Comparison of ENCODE assay signal across 8 cellular contexts in the genomic region with DNA sequence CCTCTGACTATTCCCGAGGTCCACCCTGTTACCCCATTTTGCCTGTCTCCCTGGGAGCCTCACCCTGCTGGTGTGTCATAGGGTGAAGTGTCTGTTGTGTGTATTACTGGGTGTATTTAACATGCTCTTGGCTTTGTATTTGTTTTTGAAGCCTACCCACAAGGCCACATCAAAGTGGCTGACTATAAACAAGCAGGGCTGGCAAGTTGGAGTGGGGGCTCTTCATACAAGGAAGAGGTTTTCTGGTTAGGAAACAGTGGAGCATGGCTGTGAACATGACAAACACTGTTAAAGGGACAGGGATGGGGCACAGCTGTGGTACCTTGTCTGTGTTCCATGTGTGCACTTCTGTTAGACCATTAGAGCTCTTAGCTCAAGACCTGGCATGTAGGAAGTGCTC. TPM values are rescaled to one million over a fixed set of nuclear protein-coding genes. Genes with fewer than 3 reads are reported as not detected.
A peak's percentile ranks its signal among the peaks of the same experiment; 100 is the strongest.
DNase-seq lines count a peak whose midpoint lies in the region; TF ChIP-seq lines count a peak whose summit lies in the region.

No MANE protein-coding gene starts in this region.

- H3K27ac ChIP-seq in OCI-LY1 (ENCODE audit: low read depth, low read length, poor library complexity, severe bottlenecking) (peak overlapping the region; percentile 67), mammary epithelial cell (ENCODE audit: insufficient read depth, low read depth, low read length) (no peak overlapping the region)

- BruUV-seq in mammary epithelial cell (replicated peaks; lab: Mats Ljungman, UMichigan) = no TSS peak

- dilution Hi-C loops in mammary epithelial cell (cut with HindIII; ENCODE audit: low sequenced_read_pairs) = no loop called here

- in situ Hi-C loops in mammary epithelial cell (cut with MboI; ENCODE audit: low sequenced_read_pairs in 2 of 2) = no loop called here

- no peaks in the 10 kb centered on the region for H3K9me3 ChIP-seq in OCI-LY1 (ENCODE audit: low read length)
- no peaks in the 10 kb centered on the region for H3K9me3 ChIP-seq in mammary epithelial cell (replicated peaks; ENCODE audit: insufficient read depth, low read length)

- TF ChIP-seq CTCF in OCI-LY1 (IDR thresholded peaks at IDR 0.05; ENCODE audit: low read length) (no peak), mammary epithelial cell (conservative IDR thresholded peaks at IDR 0.05 in 1 of 2, IDR thresholded peaks at IDR 0.05 in 1 of 2; ENCODE audit: extremely low read depth in 1 of 2, insufficient read depth in 1 of 2, low read depth in 1 of 2, low read length in 2 of 2) (no peak)

- H3K4me3 ChIP-seq in OCI-LY1 (ENCODE audit: low read depth, low read length, poor library complexity, severe bottlenecking) (peak overlapping the region; percentile 2), mammary epithelial cell (replicated peaks in 1 of 3; ENCODE audit: insufficient read depth in 1 of 3, low read depth in 2 of 3, low read length in 3 of 3) (no peak overlapping the region)

- H3K36me3 ChIP-seq in OCI-LY1 (ENCODE audit: insufficient read depth, low read length) (peaks cover 8% of the 10 kb centered on the region), mammary epithelial cell (ENCODE audit: insufficient read depth, low read length) (no peaks in the 10 kb centered on the region)

- CTCF ChIA-PET in mammary epithelial cell (lab: Charles Lee; ENCODE audit: low non-redundant PET) = no interaction called here

- peak overlapping the region; percentile 19; the same call in 1 of the 2 replicates for H3K4me2 ChIP-seq in OCI-LY1 (ENCODE audit: low read length)
- no peak overlapping the region for H3K4me2 ChIP-seq in mammary epithelial cell (ENCODE audit: insufficient read depth, low read depth, low read length)

- H3K27me3 ChIP-seq in OCI-LY1 (ENCODE audit: insufficient read depth, low read length) (no peaks in the 10 kb centered on the region), mammary epithelial cell (ENCODE audit: insufficient read depth, low read length) (no peaks in the 10 kb centered on the region)

- peak; percentile 78 for DNase-seq in activated gamma-delta T cell treated with Interleukin-2 at 50 U/mL for 16 hours
- DNase-seq in activated gamma-delta T cell (lab: John Stamatoyannopoulos, UW) = no peak
- peak; percentile 54 for DNase-seq in mammary epithelial cell
- DNase-seq in stimulated activated CD8-positive, alpha-beta memory T cell treated with anti-CD3 and anti-CD28 coated beads, Interleukin-15, amount 100 ng/mL, for 4 hours (ENCODE audit: low read depth in 2 of 2) = peak; percentile 15 to 36
- DNase-seq in NCI-H82 (lab: John Stamatoyannopoulos, UW) = no peak
- no peak for DNase-seq in glomerular visceral epithelial cell (ENCODE audit: extremely low spot score)
- no peak for DNase-seq in SKM-1 (lab: John Stamatoyannopoulos, UW; ENCODE audit: unreplicated experiment)

- H3K9ac ChIP-seq in OCI-LY1 (ENCODE audit: low read length) (no peak overlapping the region; the same call in 1 of the 2 replicates), mammary epithelial cell (ENCODE audit: insufficient read depth, low read length) (no peak overlapping the region)

- H3K9me2 ChIP-seq in OCI-LY1 (ENCODE audit: low read depth, low read length) = no peaks in the 10 kb centered on the region

- intact Hi-C loops in mammary epithelial cell (cut with micrococcal nuclease) = no loop called here

- WGBS in mammary epithelial cell (ENCODE audit: low coverage, missing lambda C conversion rate) = 33% methylated on average over 1 of the region's 1 CpG

- peaks cover 13% of the 10 kb centered on the region for H3K79me2 ChIP-seq in OCI-LY1 (ENCODE audit: insufficient read depth, low read length)
- H3K79me2 ChIP-seq in mammary epithelial cell (ENCODE audit: insufficient read depth, low read length) = peaks cover 37% of the 10 kb centered on the region

- no peak overlapping the region for H2AFZ ChIP-seq in OCI-LY1 (ENCODE audit: low read length)
- no peak overlapping the region for H2AFZ ChIP-seq in mammary epithelial cell (ENCODE audit: low read depth, low read length)

- H4K20me1 ChIP-seq in OCI-LY1 (ENCODE audit: insufficient read depth, low read length) = no peaks in the 10 kb centered on the region
- H4K20me1 ChIP-seq in mammary epithelial cell (ENCODE audit: insufficient read depth, low read length) = no peaks in the 10 kb centered on the region

- H3K4me1 ChIP-seq in OCI-LY1 (ENCODE audit: insufficient read depth, low read length, severe bottlenecking) = peaks cover 28% of the 10 kb centered on the region
- no peaks in the 10 kb centered on the region for H3K4me1 ChIP-seq in mammary epithelial cell (ENCODE audit: insufficient read depth, low read length)

- H3F3A ChIP-seq in OCI-LY1 (ENCODE audit: insufficient read depth, low read length) = no peaks in the 10 kb centered on the region

RNA-seq across cellular contexts. Expression of a gene that starts 26.3 kb away (rescaled TPM):
- 10 to 100 TPM; 15.0 to 23.8 TPM for total RNA-seq in mammary epithelial cell
- 5.7 TPM for polyA plus RNA-seq in mammary epithelial cell
- polyA minus RNA-seq in mammary epithelial cell = 5.9 TPM

Comparison
In these comparisons a context has a peak if more than half of its experiments do, and no peak if none do; other contexts are left out.
1. DNase-seq: peak in activated gamma-delta T cell treated with Interleukin-2 at 50 U/mL for 16 hours (single experiment), mammary epithelial cell (single experiment) and stimulated activated CD8-positive, alpha-beta memory T cell treated with anti-CD3 and anti-CD28 coated beads, Interleukin-15, amount 100 ng/mL, for 4 hours (2 of 2); none in activated gamma-delta T cell (single experiment), NCI-H82 (single experiment), glomerular visceral epithelial cell (single experiment) and SKM-1 (single experiment).